1 cellular context compared by ENCODE assay signal in the genomic region with DNA sequence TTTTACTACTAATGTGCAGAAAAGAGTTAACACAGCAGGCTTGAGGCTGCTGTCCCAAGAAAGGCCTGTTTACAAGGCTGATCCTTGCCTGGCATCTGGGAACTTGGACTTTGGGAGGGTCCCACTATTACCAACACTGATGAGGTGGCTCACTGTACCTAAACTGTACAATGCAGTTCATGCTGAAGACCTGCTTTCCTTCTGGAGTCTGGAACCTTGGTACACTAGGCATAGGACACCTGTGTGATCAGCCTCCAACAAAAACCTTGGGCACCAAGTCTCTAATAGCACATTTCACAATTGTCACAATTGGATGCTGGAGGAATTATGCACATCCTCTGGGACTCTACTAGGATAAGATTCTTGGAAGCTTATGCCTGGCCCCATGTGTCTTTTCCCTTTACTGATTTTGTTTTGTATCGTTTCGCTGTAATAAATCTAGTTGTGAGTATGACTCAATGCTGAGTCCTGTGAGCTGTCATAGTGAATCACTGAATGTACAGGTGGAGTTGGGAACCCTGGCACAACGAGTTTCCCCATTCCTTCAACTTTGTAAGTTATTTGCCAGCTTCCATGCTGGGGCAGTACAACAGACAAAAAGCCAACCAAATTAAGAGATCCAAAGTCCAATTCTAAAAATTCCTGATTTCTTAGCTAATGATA.
TF ChIP-seq lines count a peak whose summit lies in the region.

No MANE protein-coding gene starts in this region.

TF ChIP-seq in IMR-90, 13 proteins besides CTCF, POLR2A, EP300 and RAD21:
- no peak for TF ChIP-seq MXI1 (IDR thresholded peaks at IDR 0.05; ENCODE audit: borderline replicate concordance, low read depth, low read length)
- TF ChIP-seq RFX5 (IDR thresholded peaks at IDR 0.05; ENCODE audit: low read depth, low read length): no peak
- no peak for TF ChIP-seq ELK1 (IDR thresholded peaks at IDR 0.05; ENCODE audit: borderline replicate concordance, low read depth, low read length)
- TF ChIP-seq MAFK (IDR thresholded peaks at IDR 0.05; ENCODE audit: low read depth, low read length): no peak
- TF ChIP-seq FOS (IDR thresholded peaks at IDR 0.05; ENCODE audit: low read depth, low read length): no peak
- TF ChIP-seq BHLHE40 (IDR thresholded peaks at IDR 0.05; ENCODE audit: low read depth, low read length): no peak
- TF ChIP-seq CEBPB (IDR thresholded peaks at IDR 0.05; ENCODE audit: low read depth, low read length): no peak
